In genomic region chr2:45821558-45822271, GRCh38 we compare ENCODE assay signal across 8 cellular contexts.
A peak's percentile ranks its signal among the peaks of the same experiment; 100 is the strongest.
DNase-seq lines count a peak whose midpoint lies in the region; ATAC-seq, FAIRE-seq and TF ChIP-seq lines count a peak whose summit lies in the region.
"Had no signal": no experiment of that assay in that cellular context is flagged by ENCODE, and none has a peak within 500 bp of the region (broad histone marks: within the 10 kb centered on the region; RNA-seq: fewer than 3 reads in every experiment).

No MANE protein-coding gene starts in this region.

- TF ChIP-seq CTCF in astrocyte of the cerebellum (IDR thresholded peaks at IDR 0.05; ENCODE audit: low read depth, low read length, missing control alignments) (no peak), tibial nerve (IDR thresholded peaks at IDR 0.05) (no peak)

- peak; percentile 51 for DNase-seq in astrocyte of the cerebellum (ENCODE audit: low read depth)
- DNase-seq in left colon: peak; percentile 55 to 79
- DNase-seq in tibial nerve (ENCODE audit: low spot score in 2 of 2): peak; percentile 36 to 68
- no peak for DNase-seq in frontal cortex (ENCODE audit: low spot score in 2 of 2)
- no peak for DNase-seq in stimulated activated naive CD4-positive, alpha-beta T cell (lab: John Stamatoyannopoulos, UW)
- DNase-seq: immature natural killer cell had no signal

- H3K4me3 ChIP-seq in astrocyte of the cerebellum (ENCODE audit: low read depth, low read length): no peak overlapping the region
- no peak overlapping the region for H3K4me3 ChIP-seq in tibial nerve

- peak; percentile 90 for ATAC-seq in left colon
- ATAC-seq in HG02759 (IDR thresholded peaks at IDR 0.05; ENCODE audit: unreplicated experiment): no peak

- H3K27ac ChIP-seq in tibial nerve: peak overlapping the region in 2 of 4 donors; percentile 37 to 62

- WGBS in tibial nerve, 2 donors: 69 to 71% methylated on average over 9 of the region's 9 CpGs

- H3K27me3 ChIP-seq in tibial nerve: no peaks in the 10 kb centered on the region

- TF ChIP-seq EP300 in Ishikawa (IDR thresholded peaks at IDR 0.05; ENCODE audit: borderline replicate concordance) (no peak), tibial nerve (IDR thresholded peaks at IDR 0.05) (peak in 1 of 2 donors; percentile 28)

- no peak for TF ChIP-seq POLR2A in tibial nerve (IDR thresholded peaks at IDR 0.05)

- H3K4me1 ChIP-seq in tibial nerve: peaks cover 0 to 56% (median 14%) of the 10 kb centered on the region in 4 donors

- no peak for TF ChIP-seq RAD21 in Ishikawa (IDR thresholded peaks at IDR 0.05; ENCODE audit: low read depth)

- in situ Hi-C loops in astrocyte of the cerebellum (cut with HindIII; ENCODE audit: low sequenced_read_pairs): no loop called here

- no peaks in the 10 kb centered on the region for H3K36me3 ChIP-seq in tibial nerve

- intact Hi-C loops in left colon (cut with DNase I, micrococcal nuclease): no loop called here

- no peaks in the 10 kb centered on the region for H3K9me3 ChIP-seq in tibial nerve

- FAIRE-seq in frontal cortex (lab: Jason Lieb, UNC): no peak

TF ChIP-seq in Ishikawa, 13 proteins besides CTCF, POLR2A, EP300 and RAD21:
- TF ChIP-seq CREB1 (IDR thresholded peaks at IDR 0.05; ENCODE audit: low read depth) (no peak), CEBPB (IDR thresholded peaks at IDR 0.05) (peak; percentile 66), USF1 (IDR thresholded peaks at IDR 0.05) (no peak), TAF1 (IDR thresholded peaks at IDR 0.05; ENCODE audit: low read depth) (no peak), NFIC (IDR thresholded peaks at IDR 0.05) (peak; percentile 72), TCF12 (IDR thresholded peaks at IDR 0.05; ENCODE audit: low read depth) (no peak), ZBTB7A (IDR thresholded peaks at IDR 0.05; ENCODE audit: low read depth) (no peak), EGR1 (IDR thresholded peaks at IDR 0.05) (peak; percentile 16; the same call in 1 of the 2 replicates)
- TF ChIP-seq, protein P1, sequence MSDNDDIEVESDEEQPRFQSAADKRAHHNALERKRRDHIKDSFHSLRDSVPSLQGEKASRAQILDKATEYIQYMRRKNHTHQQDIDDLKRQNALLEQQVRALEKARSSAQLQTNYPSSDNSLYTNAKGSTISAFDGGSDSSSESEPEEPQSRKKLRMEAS (IDR thresholded peaks at IDR 0.05): no peak

Comparison
In these comparisons a context has a peak if more than half of its experiments do, and no peak if none do; other contexts are left out.
1. DNase-seq: peak in astrocyte of the cerebellum (single experiment), left colon (2 of 2) and tibial nerve (2 of 2); none in frontal cortex (0 of 2) and stimulated activated naive CD4-positive, alpha-beta T cell (0 of 6).